In genomic region chr14:68546839-68547238, GRCh38 we compare ENCODE assay signal across 10 cellular contexts.
DNase-seq lines count a peak whose midpoint lies in the region; ATAC-seq and TF ChIP-seq lines count a peak whose summit lies in the region.
"Had no signal": no experiment of that assay in that cellular context is flagged by ENCODE, and none has a peak within 500 bp of the region (broad histone marks: within the 10 kb centered on the region; RNA-seq: fewer than 3 reads in every experiment).

No MANE protein-coding gene starts in this region.

- peak in 1 of 2 donors; percentile 75 for TF ChIP-seq EP300 in tibial nerve (IDR thresholded peaks at IDR 0.05)

- peaks cover 4 to 93% (median 68%) of the 10 kb centered on the region in 4 donors for H3K4me1 ChIP-seq in tibial nerve

- DNase-seq in M059J (ENCODE audit: low read depth) (peak; percentile 84), coronary artery (ENCODE audit: low spot score) (no peak), mesothelial cell of epicardium (ENCODE audit: low spot score in 2 of 2, unreplicated experiment in 2 of 2) (no peak), tibial nerve (ENCODE audit: low spot score in 2 of 2) (peak in 1 of 2 donors; percentile 47), germinal center (ENCODE audit: low spot score) (no peak), natural killer cell (no peak)
- DNase-seq in activated naive CD4-positive, alpha-beta T cell (lab: John Stamatoyannopoulos, UW) = no peak
- no peak for DNase-seq in activated CD8-positive, alpha-beta T cell treated with anti-CD3 and anti-CD28 coated beads, Interleukin-2, amount 10 ng/mL, durations not matched to agents 7 days and 5 days
- DNase-seq: NCI-H446 had no signal

- no peaks in the 10 kb centered on the region for H3K9me3 ChIP-seq in tibial nerve

- no peak for TF ChIP-seq POLR2A in tibial nerve (IDR thresholded peaks at IDR 0.05)

- intact Hi-C loops in natural killer cell (cut with micrococcal nuclease) = no loop called here

- WGBS in tibial nerve, 2 donors = 89 to 94% methylated on average over 5 of the region's 5 CpGs

- no peak for ATAC-seq in activated CD8-positive, alpha-beta T cell treated with anti-CD3 and anti-CD28 coated beads, Interleukin-2, amount 10 ng/mL, durations not matched to agents 7 days and 5 days
- ATAC-seq in natural killer cell = no peak

- POLR2A ChIA-PET in activated CD8-positive, alpha-beta T cell treated with anti-CD3 and anti-CD28 coated beads, Interleukin-2, amount 10 ng/mL, durations not matched to agents 7 days and 5 days (lab: Charles Lee) = no interaction called here

- peak overlapping the region; percentile 99 for H3K27ac Mint-ChIP-seq in mesothelial cell of epicardium
- no peak overlapping the region for H3K27ac Mint-ChIP-seq in activated CD8-positive, alpha-beta T cell treated with anti-CD3 and anti-CD28 coated beads, Interleukin-2, amount 10 ng/mL, durations not matched to agents 7 days and 5 days
- H3K27ac Mint-ChIP-seq in natural killer cell = no peak overlapping the region

- H3K27me3 Mint-ChIP-seq in mesothelial cell of epicardium (ENCODE audit: low read depth) (no peaks in the 10 kb centered on the region), natural killer cell (ENCODE audit: low read depth in 2 of 2) (no peaks in the 10 kb centered on the region)
- H3K27me3 Mint-ChIP-seq in activated CD8-positive, alpha-beta T cell treated with anti-CD3 and anti-CD28 coated beads, Interleukin-2, amount 10 ng/mL, durations not matched to agents 7 days and 5 days (ENCODE audit: low read depth) = no peaks in the 10 kb centered on the region
- H3K27me3 Mint-ChIP-seq: central memory CD8-positive, alpha-beta T cell had no signal

- no peaks in the 10 kb centered on the region for H3K27me3 ChIP-seq in tibial nerve

- H3K36me3 Mint-ChIP-seq in mesothelial cell of epicardium (peaks cover 6% of the 10 kb centered on the region), natural killer cell (no peaks in the 10 kb centered on the region)
- no peaks in the 10 kb centered on the region for H3K36me3 Mint-ChIP-seq in activated CD8-positive, alpha-beta T cell treated with anti-CD3 and anti-CD28 coated beads, Interleukin-2, amount 10 ng/mL, durations not matched to agents 7 days and 5 days (ENCODE audit: low read depth)

- H3K4me1 Mint-ChIP-seq in mesothelial cell of epicardium = peaks cover 54% of the 10 kb centered on the region
- no peaks in the 10 kb centered on the region for H3K4me1 Mint-ChIP-seq in activated CD8-positive, alpha-beta T cell treated with anti-CD3 and anti-CD28 coated beads, Interleukin-2, amount 10 ng/mL, durations not matched to agents 7 days and 5 days (ENCODE audit: low read depth)
- H3K4me1 Mint-ChIP-seq in natural killer cell = peaks cover 0 to 5% of the 10 kb centered on the region in 2 donors
- H3K4me1 Mint-ChIP-seq: central memory CD8-positive, alpha-beta T cell had no signal

- peak overlapping the region; percentile 95 to 97 for H3K27ac ChIP-seq in coronary artery
- H3K27ac ChIP-seq in tibial nerve = peak overlapping the region; percentile 86 to 95 (median 91)

- no peaks in the 10 kb centered on the region for H3K9me3 Mint-ChIP-seq in mesothelial cell of epicardium
- H3K9me3 Mint-ChIP-seq in activated CD8-positive, alpha-beta T cell treated with anti-CD3 and anti-CD28 coated beads, Interleukin-2, amount 10 ng/mL, durations not matched to agents 7 days and 5 days (ENCODE audit: insufficient read depth) = no peaks in the 10 kb centered on the region
- H3K9me3 Mint-ChIP-seq in natural killer cell = no peaks in the 10 kb centered on the region
- H3K9me3 Mint-ChIP-seq: central memory CD8-positive, alpha-beta T cell had no signal

- no peaks in the 10 kb centered on the region for H3K36me3 ChIP-seq in tibial nerve

- TF ChIP-seq CTCF in coronary artery (IDR thresholded peaks at IDR 0.05) (no peak), mesothelial cell of epicardium (IDR thresholded peaks at IDR 0.05; ENCODE audit: unreplicated experiment) (no peak), tibial nerve (IDR thresholded peaks at IDR 0.05) (no peak), natural killer cell (IDR thresholded peaks at IDR 0.05) (no peak)

- CTCF ChIA-PET in activated CD8-positive, alpha-beta T cell treated with anti-CD3 and anti-CD28 coated beads, Interleukin-2, amount 10 ng/mL, durations not matched to agents 7 days and 5 days (lab: Charles Lee) = no interaction called here

- H3K4me3 ChIP-seq in coronary artery (no peak overlapping the region), tibial nerve (no peak overlapping the region)

- H3K4me3 Mint-ChIP-seq in mesothelial cell of epicardium = no peak overlapping the region
- H3K4me3 Mint-ChIP-seq in activated CD8-positive, alpha-beta T cell treated with anti-CD3 and anti-CD28 coated beads, Interleukin-2, amount 10 ng/mL, durations not matched to agents 7 days and 5 days = no peak overlapping the region
- no peak overlapping the region for H3K4me3 Mint-ChIP-seq in natural killer cell
- H3K4me3 Mint-ChIP-seq: central memory CD8-positive, alpha-beta T cell had no signal
